In genomic region chr11:116215471-116216113, GRCh38 we compare ENCODE assay signal across 1 cellular context.
TF ChIP-seq lines count a peak whose summit lies in the region.

No MANE protein-coding gene starts in this region.

TF ChIP-seq in HepG2, 621 proteins besides CTCF, POLR2A, EP300 and RAD21 (continued from another document):
- TF ChIP-seq ZNF710 (CRISPR knock-in tag; IDR thresholded peaks at IDR 0.05; ENCODE audit: borderline replicate concordance) (no peak), RNF219 (CRISPR knock-in tag; IDR thresholded peaks at IDR 0.05) (no peak), HCFC1 (IDR thresholded peaks at IDR 0.05; ENCODE audit: low read depth, low read length) (no peak), ZFX (CRISPR knock-in tag; IDR thresholded peaks at IDR 0.05; ENCODE audit: low read depth) (no peak), ZNF224 (CRISPR knock-in tag; IDR thresholded peaks at IDR 0.05) (no peak)
